ENCODE assay signal across 19 cellular contexts in the genomic region with DNA sequence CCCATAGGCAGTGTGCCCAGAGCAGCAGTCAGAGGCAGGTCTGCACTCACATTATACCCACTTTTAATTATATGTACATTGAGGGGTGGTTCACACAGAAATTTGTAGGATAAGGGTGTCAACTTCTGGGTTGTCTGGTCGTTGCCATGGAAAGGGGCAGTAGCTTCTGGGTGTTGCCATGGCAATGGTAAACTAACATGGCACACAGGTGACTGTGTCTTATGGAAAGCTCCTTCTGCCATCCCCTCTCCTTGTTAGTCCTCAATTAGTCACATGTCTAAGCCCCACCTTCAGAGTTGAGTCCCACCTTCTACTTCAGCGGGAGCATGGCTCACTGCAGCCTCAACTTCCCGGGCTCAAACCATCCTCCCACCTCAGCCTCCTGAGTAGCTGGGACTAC.
"Had no signal": no experiment of that assay in that cellular context is flagged by ENCODE, and none has a peak within 500 bp of the region (broad histone marks: within the 10 kb centered on the region; RNA-seq: fewer than 3 reads in every experiment).

No MANE protein-coding gene starts in this region.

- H3K27ac Mint-ChIP-seq: immature natural killer cell; mesothelial cell of epicardium; natural killer cell; stimulated activated naive B cell treated with anti-CD40 and anti-IgM and Interleukin-4, amounts not matched to agents 10 μg/mL and 1 μg/mL and 100 μg/mL, for 72 hours; stimulated activated naive CD8-positive, alpha-beta T cell treated with anti-CD3 and anti-CD28 coated beads, Interleukin-15, amount 100 ng/mL, for 72 hours had no signal

- FAIRE-seq: endometrium, frontal cortex, keratinocyte had no signal

- ATAC-seq: esophagus mucosa; left lobe of liver; natural killer cell; stimulated activated naive B cell treated with anti-CD40 and anti-IgM and Interleukin-4, amounts not matched to agents 10 μg/mL and 1 μg/mL and 100 μg/mL, for 72 hours; stimulated activated naive CD8-positive, alpha-beta T cell treated with anti-CD3 and anti-CD28 coated beads, Interleukin-15, amount 100 ng/mL, for 72 hours had no signal

- H3K36me3 ChIP-seq: sigmoid colon, tibial nerve had no signal

- DNase-seq: effector memory CD4-positive, alpha-beta T cell; immature natural killer cell; mammary epithelial cell; natural killer cell; sigmoid colon; stimulated activated CD4-positive, alpha-beta T cell treated with anti-CD3 and anti-CD28 coated beads, Interleukin-2, amount 100 ng/mL, for 24 hours; stimulated activated CD4-positive, alpha-beta T cell treated with anti-CD3 and anti-CD28 coated beads, Interleukin-4, amount 100 ng/mL, for 4 hours; stimulated activated naive B cell treated with anti-CD40 and anti-IgM and Interleukin-4, amounts not matched to agents 10 μg/mL and 1 μg/mL and 100 μg/mL, for 72 hours; stimulated activated naive CD8-positive, alpha-beta T cell treated with anti-CD3 and anti-CD28 coated beads, Interleukin-15, amount 100 ng/mL, for 72 hours; testis had no signal

- H3K9me3 ChIP-seq: sigmoid colon, testis had no signal

- H3K4me3 ChIP-seq: sigmoid colon, skin epidermis, testis, tibial nerve had no signal

- H3K9me3 Mint-ChIP-seq: immature natural killer cell; natural killer cell; stimulated activated naive CD8-positive, alpha-beta T cell treated with anti-CD3 and anti-CD28 coated beads, Interleukin-15, amount 100 ng/mL, for 72 hours had no signal

- H3K27me3 ChIP-seq: sigmoid colon, testis, tibial nerve had no signal

- H3K27me3 Mint-ChIP-seq: stimulated activated naive CD8-positive, alpha-beta T cell treated with anti-CD3 and anti-CD28 coated beads, Interleukin-15, amount 100 ng/mL, for 72 hours had no signal

- H3K4me3 Mint-ChIP-seq: immature natural killer cell; mesothelial cell of epicardium; natural killer cell; neural crest cell; stimulated activated naive B cell treated with anti-CD40 and anti-IgM and Interleukin-4, amounts not matched to agents 10 μg/mL and 1 μg/mL and 100 μg/mL, for 72 hours; stimulated activated naive CD8-positive, alpha-beta T cell treated with anti-CD3 and anti-CD28 coated beads, Interleukin-15, amount 100 ng/mL, for 72 hours had no signal

- H3K36me3 Mint-ChIP-seq: immature natural killer cell; mesothelial cell of epicardium; natural killer cell; stimulated activated naive B cell treated with anti-CD40 and anti-IgM and Interleukin-4, amounts not matched to agents 10 μg/mL and 1 μg/mL and 100 μg/mL, for 72 hours had no signal

- H3K4me1 ChIP-seq: sigmoid colon, testis had no signal

- H3K27ac ChIP-seq: sigmoid colon, skin epidermis, testis, tibial nerve had no signal
